ENCODE assay signal across 11 cellular contexts in the genomic region with DNA sequence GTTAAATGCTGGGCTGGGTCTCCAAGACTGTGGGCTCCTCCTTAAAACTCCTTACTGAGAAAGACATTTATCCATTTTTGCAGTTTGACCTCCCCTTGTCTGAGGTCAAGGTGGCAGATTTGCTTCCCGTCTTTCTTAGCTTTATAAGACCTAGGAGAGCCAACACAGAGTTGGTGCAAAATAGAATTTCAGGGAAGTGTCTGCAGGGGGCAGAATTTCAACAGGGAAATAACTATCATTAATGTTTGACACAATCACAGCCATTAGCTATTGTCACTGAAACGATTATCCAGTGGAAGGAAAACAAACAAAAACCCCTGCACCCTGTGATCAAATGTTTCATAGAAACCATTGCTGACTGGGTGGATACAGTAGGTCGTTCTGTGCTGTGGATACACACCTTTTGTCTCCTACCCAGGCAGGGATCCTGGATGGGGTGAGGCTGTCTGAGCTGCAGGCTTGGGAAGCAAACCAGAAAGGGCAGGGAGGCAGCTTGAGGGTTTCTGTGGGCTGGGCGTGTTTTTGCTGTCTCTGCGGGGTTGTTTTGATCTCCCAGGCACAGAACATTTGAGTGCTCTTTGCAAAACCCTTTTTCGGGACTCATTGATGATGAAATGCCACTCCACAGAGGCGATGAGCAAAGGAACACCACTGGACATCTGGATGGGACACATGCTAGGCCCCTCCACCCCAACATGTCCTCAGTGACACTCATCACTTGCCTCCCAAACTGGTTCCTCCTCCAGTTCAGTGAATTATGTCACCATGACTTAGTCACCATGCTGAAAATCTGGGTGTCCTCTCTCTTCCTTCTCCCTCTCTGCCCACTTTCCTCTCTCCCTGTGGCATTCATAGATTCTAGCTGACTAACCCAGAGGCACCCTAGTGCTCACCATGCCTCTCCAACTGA.
DNase-seq lines count a peak whose midpoint lies in the region; ATAC-seq and TF ChIP-seq lines count a peak whose summit lies in the region.
"Had no signal": no experiment of that assay in that cellular context is flagged by ENCODE, and none has a peak within 500 bp of the region (broad histone marks: within the 10 kb centered on the region; RNA-seq: fewer than 3 reads in every experiment).

No MANE protein-coding gene starts in this region.

- no peaks in the 10 kb centered on the region for H3K9me2 ChIP-seq in PC-3 (replicated peaks; ENCODE audit: low read length)
- H3K9me2 ChIP-seq in hepatocyte (replicated peaks; ENCODE audit: insufficient read depth): no peaks in the 10 kb centered on the region

- no peaks in the 10 kb centered on the region for H3K79me2 ChIP-seq in PC-3 (ENCODE audit: low read length)
- H3K79me2 ChIP-seq in hepatocyte: no peaks in the 10 kb centered on the region

- DNase-seq in GM13977 (ENCODE audit: low spot score) (no peak), PC-3 (peak; percentile 10), hepatocyte (ENCODE audit: low spot score) (no peak), SJCRH30 (no peak), amygdala (lab: John Stamatoyannopoulos, UW) (no peak)
- DNase-seq in stimulated activated CD4-positive, alpha-beta T cell treated with anti-CD3 and anti-CD28 coated beads, Interleukin-4, amount 100 ng/mL, for 1 hour: no peak
- DNase-seq: activated CD8-positive, alpha-beta memory T cell treated with anti-CD3 and anti-CD28 coated beads for 24 hours; NCI-H1092 treated with DMSO at 0.1 percent for 48 hours; stimulated activated naive B cell treated with anti-CD40 and anti-IgM and Interleukin-4, amounts not matched to agents 10 μg/mL and 1 μg/mL and 100 μg/mL, for 72 hours had no signal

- peak; percentile 66 for TF ChIP-seq CTCF in 22Rv1 (IDR thresholded peaks at IDR 0.05)
- peak; percentile 4 for TF ChIP-seq CTCF in GM13977 (IDR thresholded peaks at IDR 0.05; ENCODE audit: extremely low read depth, insufficient read depth, missing control alignments)
- peak; percentile 58 for TF ChIP-seq CTCF in PC-3 (conservative IDR thresholded peaks at IDR 0.05; ENCODE audit: low read depth, low read length)
- peak; percentile 21 for TF ChIP-seq CTCF in hepatocyte (IDR thresholded peaks at IDR 0.05; ENCODE audit: poor library complexity)

- no peak overlapping the region for H3K9ac ChIP-seq in PC-3 (ENCODE audit: low read length)

- H3K27ac ChIP-seq in 22Rv1: no peak overlapping the region
- H3K27ac ChIP-seq in PC-3 (ENCODE audit: low read length): no peak overlapping the region
- H3K27ac ChIP-seq in hepatocyte: no peak overlapping the region
- H3K27ac ChIP-seq in SJCRH30: no peak overlapping the region

- POLR2A ChIA-PET in PC-3 (lab: Charles Lee; ENCODE audit: unreplicated experiment): no interaction called here

- BruUV-seq in PC-3 (replicated peaks; lab: Mats Ljungman, UMichigan): no TSS peak

- H3F3A ChIP-seq in PC-3 (ENCODE audit: low read length, unreplicated experiment): no peaks in the 10 kb centered on the region

- H3K4me1 ChIP-seq in PC-3 (ENCODE audit: insufficient read depth, low read length): no peaks in the 10 kb centered on the region
- H3K4me1 ChIP-seq in hepatocyte (ENCODE audit: insufficient read depth): no peaks in the 10 kb centered on the region
- no peaks in the 10 kb centered on the region for H3K4me1 ChIP-seq in SJCRH30

- intact Hi-C loops in PC-3 (cut with micrococcal nuclease): no loop called here

- H2AFZ ChIP-seq in PC-3 (ENCODE audit: low read length) (no peak overlapping the region), hepatocyte (no peak overlapping the region)

- H3K4me2 ChIP-seq in PC-3 (ENCODE audit: low read length) (no peak overlapping the region), hepatocyte (no peak overlapping the region)

- CTCF ChIA-PET in PC-3 (lab: Charles Lee): interaction anchor here (0.5 kb wide), 1 partner anchor 310 kb away, joined by 3 read pairs; no protein-coding TSS in a partner anchor

- no peaks in the 10 kb centered on the region for H3K9me3 ChIP-seq in PC-3 (ENCODE audit: low read length)
- H3K9me3 ChIP-seq in hepatocyte (ENCODE audit: low read depth): no peaks in the 10 kb centered on the region
- H3K9me3 ChIP-seq in SJCRH30 (replicated peaks): no peaks in the 10 kb centered on the region

- H3K36me3 ChIP-seq in PC-3 (ENCODE audit: low read depth, low read length) (no peaks in the 10 kb centered on the region), hepatocyte (replicated peaks; ENCODE audit: insufficient read depth, low read depth) (no peaks in the 10 kb centered on the region), SJCRH30 (no peaks in the 10 kb centered on the region)

- H3K27me3 ChIP-seq in PC-3 (ENCODE audit: low read length): no peaks in the 10 kb centered on the region
- H3K27me3 ChIP-seq in hepatocyte: no peaks in the 10 kb centered on the region
- no peaks in the 10 kb centered on the region; the same call in 1 of the 2 replicates for H3K27me3 ChIP-seq in SJCRH30

- in situ Hi-C loops in GM13977 (cut with MboI; ENCODE audit: low pct_unique_long_range_greater_than_20kb, low sequenced_read_pairs, unreplicated experiment): loop anchor here (25.0 kb wide), 1 partner anchor 512 kb away; no protein-coding TSS in a partner anchor

- ATAC-seq in PC-3: no peak
- ATAC-seq in GM18870 (IDR thresholded peaks at IDR 0.05; ENCODE audit: unreplicated experiment): no peak
- ATAC-seq: stimulated activated naive B cell treated with anti-CD40 and anti-IgM and Interleukin-4, amounts not matched to agents 10 μg/mL and 1 μg/mL and 100 μg/mL, for 72 hours had no signal

- H3K4me3 ChIP-seq in PC-3 (ENCODE audit: low read length): no peak overlapping the region
- no peak overlapping the region for H3K4me3 ChIP-seq in hepatocyte
- H3K4me3 ChIP-seq in SJCRH30: no peak overlapping the region

- H4K20me1 ChIP-seq in PC-3 (ENCODE audit: low read length) (no peaks in the 10 kb centered on the region), hepatocyte (ENCODE audit: insufficient read depth, poor library complexity, severe bottlenecking) (no peaks in the 10 kb centered on the region)

- WGBS in hepatocyte (ENCODE audit: low lambda C conversion rate, missing lambda C conversion rate): 60% methylated on average over 7 of the region's 7 CpGs

Comparison
In these comparisons a context has a peak if more than half of its experiments do, and no peak if none do; other contexts are left out.
1. CTCF ChIP-seq: peak in every context shown above with its lines; median percentile 66 in 22Rv1; 58 in PC-3; 21 in hepatocyte; 4 in GM13977.